9 cellular contexts compared by ENCODE assay signal in genomic region chr11:13316528-13316961, GRCh38. TPM values are rescaled to one million over a fixed set of nuclear protein-coding genes. Genes with fewer than 3 reads are reported as not detected.
DNase-seq lines count a peak whose midpoint lies in the region; ATAC-seq, FAIRE-seq and TF ChIP-seq lines count a peak whose summit lies in the region.
"Had no signal": no experiment of that assay in that cellular context is flagged by ENCODE, and none has a peak within 500 bp of the region (broad histone marks: within the 10 kb centered on the region; RNA-seq: fewer than 3 reads in every experiment).

No MANE protein-coding gene starts in this region.

- intact Hi-C loops in Panc1 (cut with micrococcal nuclease; ENCODE audit: unreplicated experiment), result no loop called here

- FAIRE-seq in urothelium cell line (lab: Jason Lieb, UNC), result no peak

- H3K36me3 Mint-ChIP-seq in activated T-cell treated with anti-CD3 and anti-CD28 coated beads, Interleukin-2, amount 50 U/mL, for 24 hours (ENCODE audit: low read depth), result peaks cover 24% of the 10 kb centered on the region

- H3K36me3 ChIP-seq in Panc1 (ENCODE audit: control insufficient read depth, insufficient read depth, low read length), result no peaks in the 10 kb centered on the region

- no peaks in the 10 kb centered on the region for H3K9me3 Mint-ChIP-seq in activated T-cell treated with anti-CD3 and anti-CD28 coated beads, Interleukin-2, amount 50 U/mL, for 24 hours

- H3K9me3 ChIP-seq in Panc1 (ENCODE audit: control insufficient read depth, insufficient read depth, low read depth, low read length), result no peaks in the 10 kb centered on the region

- H3K27me3 ChIP-seq in Panc1 (ENCODE audit: control insufficient read depth, insufficient read depth, low read length) (no peaks in the 10 kb centered on the region), foreskin keratinocyte (no peaks in the 10 kb centered on the region)

- in situ Hi-C loops in Panc1 (cut with HindIII; ENCODE audit: low pct_unique_long_range_greater_than_20kb, low sequenced_read_pairs), result no loop called here
- in situ Hi-C loops in G401 (cut with HindIII; ENCODE audit: low sequenced_read_pairs), result no loop called here

- no peak overlapping the region for H3K4me3 ChIP-seq in Panc1 (ENCODE audit: low read depth in 2 of 2, low read length in 2 of 2)

- peak; percentile 62 for ATAC-seq in Panc1
- peak; percentile 85 for ATAC-seq in foreskin keratinocyte
- no peak for ATAC-seq in GM19395 (IDR thresholded peaks at IDR 0.05; ENCODE audit: unreplicated experiment)

- BruUV-seq in Panc1 (replicated peaks; lab: Mats Ljungman, UMichigan), result no TSS peak

- no peak for DNase-seq in activated T-cell treated with anti-CD3 and anti-CD28 coated beads, Interleukin-2, amount 50 U/mL, for 24 hours
- DNase-seq in activated T-cell treated with anti-CD3 and anti-CD28 coated beads for 4 hours (no peak), Panc1 (ENCODE audit: low read depth, low spot score) (no peak), foreskin keratinocyte (peak in 1 of 2 donors; percentile 59), urothelium cell line (ENCODE audit: low spot score) (peak; percentile 10), G401 (ENCODE audit: low spot score) (no peak)
- no peak for DNase-seq in stimulated activated CD4-positive, alpha-beta T cell treated with anti-CD3 and anti-CD28 coated beads, Interleukin-1b, Interleukin-23, amount 100 ng/mL, for 48 hours

- TF ChIP-seq CTCF in Panc1 (IDR thresholded peaks at IDR 0.05), result no peak
- no peak for TF ChIP-seq CTCF in foreskin keratinocyte (conservative IDR thresholded peaks at IDR 0.05)

- H3K27ac ChIP-seq in Panc1 (ENCODE audit: low read length), result no peak overlapping the region
- H3K27ac ChIP-seq in foreskin keratinocyte, result peak overlapping the region; percentile 39
- H3K27ac ChIP-seq: C4-2B had no signal

- no peaks in the 10 kb centered on the region for H3K27me3 Mint-ChIP-seq in activated T-cell treated with anti-CD3 and anti-CD28 coated beads, Interleukin-2, amount 50 U/mL, for 24 hours

- H3K4me3 Mint-ChIP-seq in activated T-cell treated with anti-CD3 and anti-CD28 coated beads, Interleukin-2, amount 50 U/mL, for 24 hours, result no peak overlapping the region

- CTCF ChIA-PET in Panc1 (lab: Charles Lee), result no interaction called here

- peak overlapping the region; percentile 66 for H3K27ac Mint-ChIP-seq in activated T-cell treated with anti-CD3 and anti-CD28 coated beads, Interleukin-2, amount 50 U/mL, for 24 hours

- H3K4me1 Mint-ChIP-seq in activated T-cell treated with anti-CD3 and anti-CD28 coated beads, Interleukin-2, amount 50 U/mL, for 24 hours (ENCODE audit: low read depth), result peaks cover 79% of the 10 kb centered on the region

- no peaks in the 10 kb centered on the region for H3K4me1 ChIP-seq in Panc1 (ENCODE audit: control insufficient read depth, insufficient read depth, low read length)
- H3K4me1 ChIP-seq in foreskin keratinocyte, result peaks cover 25% of the 10 kb centered on the region

- POLR2A ChIA-PET in Panc1 (lab: Charles Lee), result interaction anchor here (0.6 kb wide), 1 partner anchor 147 kb away, joined by 4 read pairs; the partner anchor contains the start of gene BTBD10

RNA-seq across cellular contexts. Expression of gene BMAL1, which starts 39.0 kb away (rescaled TPM):
- total RNA-seq in Panc1 (2021; ENCODE audit: unreplicated experiment) (9.3 TPM), foreskin keratinocyte (17.6 and 28.7 TPM in 2 replicates)
- 3.7 TPM for polyA plus RNA-seq in Panc1 (2012; ENCODE audit: insufficient read length)
- polyA plus RNA-seq in foreskin keratinocyte, result 12.1 and 16.6 TPM in 2 replicates
- total RNA-seq in G401 (2014; rRNA removed; shearing (Covaris generic)), result 0.80 and 6.2 TPM in 2 replicates
